1 cellular context compared by ENCODE assay signal in genomic region chr5:139658501-139658927, GRCh38.
A peak's percentile ranks its signal among the peaks of the same experiment; 100 is the strongest.
TF ChIP-seq lines count a peak whose summit lies in the region.

No MANE protein-coding gene starts in this region.

TF ChIP-seq in A549, 52 proteins besides CTCF, POLR2A, EP300 and RAD21 (continued from another document):
- no peak for TF ChIP-seq PBX3 (IDR thresholded peaks at IDR 0.05)
- no peak for TF ChIP-seq NPAS2 (CRISPR knock-in tag; IDR thresholded peaks at IDR 0.05; ENCODE audit: borderline replicate concordance)
- no peak for TF ChIP-seq ATOH8 (CRISPR knock-in tag; IDR thresholded peaks at IDR 0.05; ENCODE audit: low read depth)
- TF ChIP-seq SMC3 (IDR thresholded peaks at IDR 0.05): no peak
- TF ChIP-seq EHF (CRISPR knock-in tag; IDR thresholded peaks at IDR 0.05): no peak
- TF ChIP-seq HDAC2 (IDR thresholded peaks at IDR 0.05): peak; percentile 24; the same call in 1 of the 2 replicates
- no peak for TF ChIP-seq FOSL2 (IDR thresholded peaks at IDR 0.05)
- peak; percentile 47 for TF ChIP-seq FOSL2 (CRISPR knock-in tag; IDR thresholded peaks at IDR 0.05)
- TF ChIP-seq ESRRA (IDR thresholded peaks at IDR 0.05; ENCODE audit: borderline replicate concordance, low read length): no peak
- TF ChIP-seq ZFP36 (IDR thresholded peaks at IDR 0.05; ENCODE audit: borderline replicate concordance, partially characterized antibody): no peak
- TF ChIP-seq MYC (IDR thresholded peaks at IDR 0.05; ENCODE audit: borderline replicate concordance, low read length): no peak
- TF ChIP-seq TP53 (CRISPR knock-in tag; IDR thresholded peaks at IDR 0.05): no peak
- no peak for TF ChIP-seq ZC3H11A (IDR thresholded peaks at IDR 0.05)
- no peak for TF ChIP-seq BCL3 (IDR thresholded peaks at IDR 0.05)
- no peak for TF ChIP-seq HEYL (CRISPR knock-in tag; IDR thresholded peaks at IDR 0.05)
- TF ChIP-seq MAFK (IDR thresholded peaks at IDR 0.05; ENCODE audit: partially characterized antibody): no peak
- TF ChIP-seq KDM1A (IDR thresholded peaks at IDR 0.05; ENCODE audit: low read depth): 0 out of 2 replicates have a peak, but pooled peaks have one; percentile 31
